In the genomic region with DNA sequence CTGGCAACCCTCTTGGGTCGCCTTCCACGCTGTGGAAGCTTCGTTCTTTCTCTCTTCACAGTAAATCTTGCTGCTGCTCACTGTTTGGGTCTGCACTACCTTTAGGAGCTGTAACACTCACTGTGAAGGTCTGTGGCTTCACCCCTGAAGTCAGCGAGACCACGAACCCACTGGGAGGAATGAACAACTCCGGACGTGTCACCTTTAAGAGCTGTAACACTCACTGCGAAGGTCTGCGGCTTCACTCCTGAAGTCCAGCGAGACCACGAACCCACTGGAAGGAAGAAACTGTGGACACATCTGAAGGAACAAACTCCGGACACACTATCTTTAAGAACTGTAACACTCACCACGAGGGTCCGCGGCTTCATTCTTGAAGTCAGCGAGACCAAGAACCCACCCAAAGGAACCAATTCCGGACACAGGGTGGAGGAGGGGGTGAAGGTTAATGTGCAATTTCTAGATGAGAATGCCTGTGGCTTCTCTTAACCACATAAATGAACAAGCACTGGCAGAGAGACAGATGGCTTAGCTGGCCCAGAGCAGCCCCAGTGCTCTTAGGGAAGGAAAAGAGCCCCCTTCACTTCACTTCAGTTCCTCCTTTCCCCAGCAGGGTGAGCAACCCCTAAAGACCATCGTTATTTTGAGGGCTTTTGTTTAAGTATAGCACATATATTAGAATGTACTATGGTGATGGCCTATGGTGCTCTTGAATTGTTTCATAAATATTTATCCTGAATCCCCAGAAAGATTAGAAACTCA, we compare ENCODE assay signal across 13 cellular contexts.
DNase-seq lines count a peak whose midpoint lies in the region; TF ChIP-seq lines count a peak whose summit lies in the region.
"Had no signal": no experiment of that assay in that cellular context is flagged by ENCODE, and none has a peak within 500 bp of the region (broad histone marks: within the 10 kb centered on the region; RNA-seq: fewer than 3 reads in every experiment).

No MANE protein-coding gene starts in this region.

- WGBS in transverse colon (ENCODE audit: low coverage in 1 of 2), 2 donors = 80% methylated on average over 18 of the region's 18 CpGs; no CpG with 5 or more reads in 1 of the 2 donors

- intact Hi-C loops in transverse colon (cut with DNase I; ENCODE audit: low total_unique reads) = no loop called here

- no peak for TF ChIP-seq EP300 in transverse colon (IDR thresholded peaks at IDR 0.05; ENCODE audit: low read depth)

- TF ChIP-seq CTCF in transverse colon (IDR thresholded peaks at IDR 0.05) = no peak

- H3K9me3 ChIP-seq in adipocyte (ENCODE audit: control insufficient read depth, low read length) (peaks cover 4% of the 10 kb centered on the region), transverse colon (no peaks in the 10 kb centered on the region)
- H3K9me3 ChIP-seq: left ventricle myocardium inferior, Peyer's patch, vagina had no signal

- in situ Hi-C loops in transverse colon (cut with MboI; ENCODE audit: low pct_ligation_motif_present in 1 of 4, low pct_unique_long_range_greater_than_20kb in 1 of 4, low sequenced_read_pairs in 3 of 4) = no loop called here

- H3K27me3 ChIP-seq in adipocyte (replicated peaks; ENCODE audit: control insufficient read depth, insufficient read depth, low read length) (peaks cover 16% of the 10 kb centered on the region), transverse colon (no peaks in the 10 kb centered on the region)
- H3K27me3 ChIP-seq: Peyer's patch, vagina had no signal

- H3K27ac ChIP-seq in transverse colon = no peak overlapping the region
- H3K27ac ChIP-seq: epithelial cell of prostate, left ventricle myocardium inferior, Peyer's patch, vagina had no signal

- H3K36me3 ChIP-seq in adipocyte (ENCODE audit: control insufficient read depth, insufficient read depth, low read length, severe bottlenecking) (no peaks in the 10 kb centered on the region), transverse colon (no peaks in the 10 kb centered on the region)
- H3K36me3 ChIP-seq: left ventricle myocardium inferior, Peyer's patch, vagina had no signal

- no peak overlapping the region for H3K4me3 ChIP-seq in Jurkat, Clone E6-1 (ENCODE audit: low read length)
- H3K4me3 ChIP-seq in adipocyte (ENCODE audit: low read length) (no peak overlapping the region), transverse colon (no peak overlapping the region)
- H3K4me3 ChIP-seq: left ventricle myocardium inferior, Peyer's patch, vagina had no signal

- H3K4me1 ChIP-seq in adipocyte (ENCODE audit: control insufficient read depth, insufficient read depth, low read length) (peaks cover 20% of the 10 kb centered on the region), transverse colon (no peaks in the 10 kb centered on the region)
- H3K4me1 ChIP-seq: left ventricle myocardium inferior, Peyer's patch, vagina had no signal

- DNase-seq in ELR (ENCODE audit: low read depth) (peak; percentile 16), adipocyte (ENCODE audit: low read depth) (peak; percentile 22), myocyte (ENCODE audit: low read depth) (peak; percentile 81), transverse colon (no peak), RKO (ENCODE audit: low spot score) (no peak), SHP77 treated with DMSO at 0.1 percent for 48 hours (lab: John Stamatoyannopoulos, UW) (no peak), hypothalamus (lab: John Stamatoyannopoulos, UW) (no peak)
- DNase-seq in Jurkat, Clone E6-1 (ENCODE audit: low read depth, low spot score) = peak; percentile 11
- DNase-seq: amygdala, left ventricle myocardium inferior, Peyer's patch had no signal

- H3K9ac ChIP-seq in adipocyte (ENCODE audit: low read length) = no peak overlapping the region

- no peak for TF ChIP-seq POLR2A in transverse colon (IDR thresholded peaks at IDR 0.05)

Comparison
In these comparisons a context has a peak if more than half of its experiments do, and no peak if none do; other contexts are left out.
1. DNase-seq: peak in ELR (single experiment), Jurkat, Clone E6-1 (single experiment), adipocyte (single experiment) and myocyte (single experiment); none in transverse colon (single experiment), RKO (single experiment), SHP77 treated with DMSO at 0.1 percent for 48 hours (single experiment) and hypothalamus (0 of 51).